Comparison of ENCODE assay signal across 9 cellular contexts in genomic region chr9:7273575-7273974, GRCh38.
DNase-seq lines count a peak whose midpoint lies in the region; ATAC-seq and TF ChIP-seq lines count a peak whose summit lies in the region.
"Had no signal": no experiment of that assay in that cellular context is flagged by ENCODE, and none has a peak within 500 bp of the region (broad histone marks: within the 10 kb centered on the region; RNA-seq: fewer than 3 reads in every experiment).

No MANE protein-coding gene starts in this region.

- no peak overlapping the region for H3K4me3 ChIP-seq in fibroblast of the aortic adventitia (ENCODE audit: low read depth, low read length)

- TF ChIP-seq CTCF in GM12874 (IDR thresholded peaks at IDR 0.05; ENCODE audit: insufficient read depth, low read depth, low read length) (peak; percentile 43), fibroblast of the aortic adventitia (IDR thresholded peaks at IDR 0.05; ENCODE audit: insufficient read depth, low read length) (peak; percentile 37)

- ATAC-seq in GM19351 (IDR thresholded peaks at IDR 0.05; ENCODE audit: unreplicated experiment), result no peak
- no peak for ATAC-seq in GM21526 (IDR thresholded peaks at IDR 0.05; ENCODE audit: low FRiP score, unreplicated experiment)

- DNase-seq in RPMI8226 (peak; percentile 11), fibroblast of the aortic adventitia (ENCODE audit: low read depth) (peak; percentile 4), putamen (ENCODE audit: low spot score) (peak; percentile 28), NCI-H345 treated with DMSO at 0.1 percent for 48 hours (lab: John Stamatoyannopoulos, UW; ENCODE audit: unreplicated experiment) (no peak)
- DNase-seq in activated CD4-positive, alpha-beta T cell treated with anti-CD3 and anti-CD28 coated beads for 48 hours, result no peak
- DNase-seq: NCI-H1105 treated with DMSO at 0.1 percent for 48 hours had no signal

Comparison
In these comparisons a context has a peak if more than half of its experiments do, and no peak if none do; other contexts are left out.
1. DNase-seq: peak in RPMI8226 (single experiment), fibroblast of the aortic adventitia (single experiment) and putamen (single experiment); none in NCI-H345 treated with DMSO at 0.1 percent for 48 hours (single experiment) and activated CD4-positive, alpha-beta T cell treated with anti-CD3 and anti-CD28 coated beads for 48 hours (single experiment).